Comparison of ENCODE assay signal across 8 cellular contexts in genomic region chr19:47096721-47097120, GRCh38. TPM values are rescaled to one million over a fixed set of nuclear protein-coding genes. Genes with fewer than 3 reads are reported as not detected.
DNase-seq lines count a peak whose midpoint lies in the region; ATAC-seq and TF ChIP-seq lines count a peak whose summit lies in the region.

No MANE protein-coding gene starts in this region.

- H3K4me3 Mint-ChIP-seq in activated T-helper 2 cell treated with anti-CD3 and anti-CD28 coated beads, Interferon-gamma antibody, Interleukin-2, Interleukin-4, amounts not matched to agents 10 μg/mL and 5 μg/mL and 100 μg/mL, durations not matched to agents 14 hours and 24 hours and 36 hours (ENCODE audit: low read depth), result no peak overlapping the region

- H3K27ac Mint-ChIP-seq in activated T-helper 2 cell treated with anti-CD3 and anti-CD28 coated beads, Interferon-gamma antibody, Interleukin-2, Interleukin-4, amounts not matched to agents 10 μg/mL and 5 μg/mL and 100 μg/mL, durations not matched to agents 14 hours and 24 hours and 36 hours, result peak overlapping the region; percentile 100

- H3K27me3 ChIP-seq in right cardiac atrium (ENCODE audit: control insufficient read depth, insufficient read depth) (no peaks in the 10 kb centered on the region), psoas muscle (ENCODE audit: insufficient read depth in 3 of 3, low read length in 2 of 3) (no peaks in the 10 kb centered on the region)

- peaks cover 56% of the 10 kb centered on the region for H3K36me3 Mint-ChIP-seq in activated T-helper 2 cell treated with anti-CD3 and anti-CD28 coated beads, Interferon-gamma antibody, Interleukin-2, Interleukin-4, amounts not matched to agents 10 μg/mL and 5 μg/mL and 100 μg/mL, durations not matched to agents 14 hours and 24 hours and 36 hours (ENCODE audit: low read depth)

- no peak for TF ChIP-seq CTCF in psoas muscle (IDR thresholded peaks at IDR 0.05)

- H3K27me3 Mint-ChIP-seq in activated T-helper 2 cell treated with anti-CD3 and anti-CD28 coated beads, Interferon-gamma antibody, Interleukin-2, Interleukin-4, amounts not matched to agents 10 μg/mL and 5 μg/mL and 100 μg/mL, durations not matched to agents 14 hours and 24 hours and 36 hours (ENCODE audit: low read depth), result no peaks in the 10 kb centered on the region

- WGBS in right cardiac atrium, result 76% methylated on average over 9 of the region's 9 CpGs
- WGBS in psoas muscle, 3 donors, result 24 to 46% (median 41%) methylated on average over 9 of the region's 9 CpGs

- H3K4me3 ChIP-seq in right cardiac atrium (ENCODE audit: low read length), result no peak overlapping the region
- no peak overlapping the region for H3K4me3 ChIP-seq in psoas muscle

- H3K27ac ChIP-seq in right cardiac atrium (ENCODE audit: low read length) (peak overlapping the region; percentile 66), psoas muscle (peak overlapping the region; percentile 69)

- ATAC-seq in right cardiac atrium (peak; percentile 21 to 48), psoas muscle (peak; percentile 68 to 81 (median 80))

- H3K9me3 Mint-ChIP-seq in activated T-helper 2 cell treated with anti-CD3 and anti-CD28 coated beads, Interferon-gamma antibody, Interleukin-2, Interleukin-4, amounts not matched to agents 10 μg/mL and 5 μg/mL and 100 μg/mL, durations not matched to agents 14 hours and 24 hours and 36 hours, result no peaks in the 10 kb centered on the region

- intact Hi-C loops in activated T-helper 2 cell treated with anti-CD3 and anti-CD28 coated beads, Interferon-gamma antibody, Interleukin-2, Interleukin-4, amounts not matched to agents 10 μg/mL and 5 μg/mL and 100 μg/mL, durations not matched to agents 14 hours and 24 hours and 36 hours (cut with micrococcal nuclease), result loop anchor here (5.0 kb wide), 1 partner anchor 146 kb away; no protein-coding TSS in a partner anchor
- intact Hi-C loops in right cardiac atrium (cut with DNase I), result no loop called here
- intact Hi-C loops in psoas muscle (cut with DNase I), result no loop called here
- intact Hi-C loops in posterior vena cava (cut with DNase I), result no loop called here

- in situ Hi-C loops in G401 (cut with HindIII; ENCODE audit: low sequenced_read_pairs), result no loop called here

- H3K4me1 Mint-ChIP-seq in activated T-helper 2 cell treated with anti-CD3 and anti-CD28 coated beads, Interferon-gamma antibody, Interleukin-2, Interleukin-4, amounts not matched to agents 10 μg/mL and 5 μg/mL and 100 μg/mL, durations not matched to agents 14 hours and 24 hours and 36 hours (ENCODE audit: low read depth), result peaks cover 61% of the 10 kb centered on the region

- H3K4me1 ChIP-seq in right cardiac atrium (ENCODE audit: control insufficient read depth, insufficient read depth, low read length) (peaks cover 25% of the 10 kb centered on the region), psoas muscle (peaks cover 68% of the 10 kb centered on the region)

- peaks cover 0 to 23% of the 10 kb centered on the region in 2 donors for H3K36me3 ChIP-seq in psoas muscle (ENCODE audit: insufficient read depth in 1 of 2, low read depth in 1 of 2)

- DNase-seq in G401 (ENCODE audit: low spot score) (peak; percentile 50), right cardiac atrium (peak in 1 of 3 donors; percentile 73), psoas muscle (peak in 1 of 2 donors; percentile 77), posterior vena cava (ENCODE audit: low spot score) (no peak), DMS53 treated with DMSO at 0.1 percent for 48 hours (lab: John Stamatoyannopoulos, UW; ENCODE audit: unreplicated experiment) (no peak), NAMALWA (ENCODE audit: low spot score) (no peak)
- no peak for DNase-seq in activated T-helper 2 cell treated with anti-CD3 and anti-CD28 coated beads, Interferon-gamma antibody, Interleukin-2, Interleukin-4, amounts not matched to agents 10 μg/mL and 5 μg/mL and 100 μg/mL, durations not matched to agents 14 hours and 24 hours and 36 hours (ENCODE audit: low spot score)
- no peak for DNase-seq in stimulated activated CD4-positive, alpha-beta T cell treated with anti-CD3 and anti-CD28 coated beads, Interleukin-4, amount 100 ng/mL, for 1 hour

- H3K9me3 ChIP-seq in right cardiac atrium (ENCODE audit: control insufficient read depth, low read length) (no peaks in the 10 kb centered on the region), psoas muscle (no peaks in the 10 kb centered on the region)

RNA-seq across cellular contexts. Expression of gene ZC3H4, which starts 16.9 kb away (rescaled TPM):
- total RNA-seq in G401 (2014; rRNA removed; shearing (Covaris generic)), result 12.4 and 16.8 TPM in 2 replicates
- 97.1 and 104 TPM in 2 replicates for total RNA-seq in activated T-helper 2 cell treated with anti-CD3 and anti-CD28 coated beads, Interferon-gamma antibody, Interleukin-2, Interleukin-4, amounts not matched to agents 10 μg/mL and 5 μg/mL and 100 μg/mL, durations not matched to agents 14 hours and 24 hours and 36 hours
- total RNA-seq in right cardiac atrium (10 to 100 TPM; 25.6 to 27.7 (median 26.8) TPM), psoas muscle (10 to 100 TPM; 24.3 to 35.8 (median 28.5) TPM), posterior vena cava (10 to 100 TPM; 33.6 to 39.5 TPM)
- polyA plus RNA-seq in right cardiac atrium (12.4 TPM), psoas muscle (10 to 100 TPM in 1 of 3 donors, 1 to 10 TPM in 2; 4.4 to 15.2 (median 5.1) TPM)

RNA-seq across cellular contexts. Expression of gene SAE1, which starts 33.9 kb away (rescaled TPM):
- total RNA-seq in G401 (2014; rRNA removed; shearing (Covaris generic)), result 603 and 649 TPM in 2 replicates
- 151 and 154 TPM in 2 replicates for total RNA-seq in activated T-helper 2 cell treated with anti-CD3 and anti-CD28 coated beads, Interferon-gamma antibody, Interleukin-2, Interleukin-4, amounts not matched to agents 10 μg/mL and 5 μg/mL and 100 μg/mL, durations not matched to agents 14 hours and 24 hours and 36 hours
- total RNA-seq in right cardiac atrium (10 to 100 TPM; 49.1 to 57.0 (median 53.5) TPM), psoas muscle (10 to 100 TPM; 37.8 to 55.8 (median 41.5) TPM), posterior vena cava (10 to 100 TPM; 55.9 to 57.4 TPM)
- polyA plus RNA-seq in right cardiac atrium (34.0 TPM), psoas muscle (10 to 100 TPM; 30.7 to 63.4 (median 62.0) TPM)

RNA-seq across cellular contexts. Expression of gene TMEM160, which starts 48.3 kb away (rescaled TPM):
- total RNA-seq in G401 (2014; rRNA removed; shearing (Covaris generic)), result 170 and 258 TPM in 2 replicates
- 48.0 and 49.1 TPM in 2 replicates for total RNA-seq in activated T-helper 2 cell treated with anti-CD3 and anti-CD28 coated beads, Interferon-gamma antibody, Interleukin-2, Interleukin-4, amounts not matched to agents 10 μg/mL and 5 μg/mL and 100 μg/mL, durations not matched to agents 14 hours and 24 hours and 36 hours
- total RNA-seq in right cardiac atrium, result 10 to 100 TPM; 33.9 to 40.9 (median 36.2) TPM
- polyA plus RNA-seq in right cardiac atrium, result 16.2 TPM
- total RNA-seq in psoas muscle, result 10 to 100 TPM; 19.7 to 31.4 (median 25.4) TPM
- 10 to 100 TPM in 1 of 3 donors, 1 to 10 TPM in 2; 5.9 to 44.1 (median 7.3) TPM for polyA plus RNA-seq in psoas muscle
- 10 to 100 TPM; 23.8 to 25.2 TPM for total RNA-seq in posterior vena cava
